ENCODE assay signal across 26 cellular contexts in genomic region chr20:57124800-57125399, GRCh38.
DNase-seq lines count a peak whose midpoint lies in the region; ATAC-seq and TF ChIP-seq lines count a peak whose summit lies in the region.
"Had no signal": no experiment of that assay in that cellular context is flagged by ENCODE, and none has a peak within 500 bp of the region (broad histone marks: within the 10 kb centered on the region; RNA-seq: fewer than 3 reads in every experiment).

No MANE protein-coding gene starts in this region.

- 56 to 59% (median 58%) methylated on average over 12 of the region's 12 CpGs for WGBS in adrenal gland, 4 donors

- H3F3A ChIP-seq in DOHH2 (ENCODE audit: control insufficient read depth, insufficient read depth) = peaks cover 17% of the 10 kb centered on the region

- H3K27ac ChIP-seq in DOHH2 (ENCODE audit: low read depth, low read length) = peak overlapping the region; percentile 84
- H3K27ac ChIP-seq in adrenal gland = no peak overlapping the region
- H3K27ac ChIP-seq: colonic mucosa, esophagus squamous epithelium, gastroesophageal sphincter, neural progenitor cell, skin epidermis, uterus had no signal

- peak overlapping the region; percentile 73 for H3K4me2 ChIP-seq in DOHH2 (ENCODE audit: low read length)
- H3K4me2 ChIP-seq: neural progenitor cell had no signal

- no peaks in the 10 kb centered on the region for H3K79me2 ChIP-seq in DOHH2 (ENCODE audit: control insufficient read depth, low read length)

- H3K9me3 ChIP-seq in DOHH2 (ENCODE audit: control insufficient read depth, insufficient read depth, low read length) = no peaks in the 10 kb centered on the region
- H3K9me3 ChIP-seq in adrenal gland (replicated peaks in 1 of 3) = no peaks in the 10 kb centered on the region
- H3K9me3 ChIP-seq: colonic mucosa, esophagus squamous epithelium, testis, uterus had no signal

- H3K4me1 ChIP-seq in DOHH2 (ENCODE audit: control insufficient read depth, low read length) (peaks cover 58% of the 10 kb centered on the region), adrenal gland (replicated peaks in 1 of 2) (no peaks in the 10 kb centered on the region)
- H3K4me1 ChIP-seq: colonic mucosa, esophagus squamous epithelium, gastroesophageal sphincter, uterus had no signal

- intact Hi-C loops in adrenal gland (cut with DNase I) = no loop called here

- H3K36me3 ChIP-seq in DOHH2 (ENCODE audit: control insufficient read depth, low read length) (no peaks in the 10 kb centered on the region), adrenal gland (replicated peaks in 1 of 2) (no peaks in the 10 kb centered on the region)
- H3K36me3 ChIP-seq: colonic mucosa, esophagus squamous epithelium, gastroesophageal sphincter, neural progenitor cell, uterus had no signal

- H3K9me2 ChIP-seq in DOHH2 (replicated peaks; ENCODE audit: control insufficient read depth, low read length) = no peaks in the 10 kb centered on the region

- TF ChIP-seq POLR2A in adrenal gland (IDR thresholded peaks at IDR 0.05) = no peak

- no peak for TF ChIP-seq CTCF in DOHH2 (IDR thresholded peaks at IDR 0.05; ENCODE audit: low read depth, low read length, poor library complexity, severe bottlenecking)
- TF ChIP-seq CTCF in adrenal gland (IDR thresholded peaks at IDR 0.05) = no peak

- H3K4me3 ChIP-seq in DOHH2 (ENCODE audit: low read length) (peak overlapping the region; percentile 53), adrenal gland (no peak overlapping the region)
- H3K4me3 ChIP-seq: colonic mucosa, esophagus squamous epithelium, gastroesophageal sphincter, lung, neural progenitor cell, skin epidermis, testis, uterus had no signal

- peaks cover 68% of the 10 kb centered on the region for H3K27me3 ChIP-seq in DOHH2 (ENCODE audit: control insufficient read depth, low read length)
- H3K27me3 ChIP-seq in adrenal gland = no peaks in the 10 kb centered on the region
- H3K27me3 ChIP-seq: colonic mucosa, testis, uterus had no signal

- no peaks in the 10 kb centered on the region for H4K20me1 ChIP-seq in DOHH2 (ENCODE audit: control insufficient read depth, insufficient read depth, low read depth, low read length)

- DNase-seq in HT1080 (ENCODE audit: low read depth) (peak; percentile 12), RPMI7951 (ENCODE audit: low read depth) (peak; percentile 60), left kidney (ENCODE audit: low read depth, low spot score) (peak; percentile 75), adrenal gland (no peak), NCI-H128 (lab: John Stamatoyannopoulos, UW; ENCODE audit: unreplicated experiment) (no peak)
- DNase-seq: activated CD4-positive, alpha-beta memory T cell treated with anti-CD3 and anti-CD28 coated beads, Interleukin-2, amount 10 ng/mL, durations not matched to agents 7 days and 5 days; activated effector memory CD4-positive, alpha-beta T cell treated with Interleukin-2 at 50 U/mL for 16 hours; activated naive CD8-positive, alpha-beta T cell treated with anti-CD3 and anti-CD28 coated beads, Interleukin-2, amount 10 ng/mL, durations not matched to agents 7 days and 5 days; CD4-positive, CD25-positive, alpha-beta regulatory T cell; colonic mucosa; effector memory CD8-positive, alpha-beta T cell; esophagus squamous epithelium; kidney; NCI-H1417 treated with DMSO at 0.1 percent for 48 hours; NCI-H446; stimulated activated CD4-positive, alpha-beta T cell treated with anti-CD3 and anti-CD28 coated beads, Interleukin-2, amount 100 ng/mL, for 48 hours; stimulated activated naive CD4-positive, alpha-beta T cell; testis; uterus had no signal

- ATAC-seq in HG03439 (IDR thresholded peaks at IDR 0.05; ENCODE audit: unreplicated experiment) = no peak
- ATAC-seq: effector memory CD8-positive, alpha-beta T cell; gastroesophageal sphincter; HepG2 had no signal

Comparison
In these comparisons a context has a peak if more than half of its experiments do, and no peak if none do; other contexts are left out.
1. DNase-seq: peak in HT1080 (single experiment), RPMI7951 (single experiment) and left kidney (single experiment); none in adrenal gland (0 of 7) and NCI-H128 (single experiment).